ENCODE assay signal across 23 cellular contexts in genomic region chr5:108672639-108673038, GRCh38.
DNase-seq lines count a peak whose midpoint lies in the region; ATAC-seq, FAIRE-seq and TF ChIP-seq lines count a peak whose summit lies in the region.
"Had no signal": no experiment of that assay in that cellular context is flagged by ENCODE, and none has a peak within 500 bp of the region (broad histone marks: within the 10 kb centered on the region; RNA-seq: fewer than 3 reads in every experiment).

No MANE protein-coding gene starts in this region.

- ATAC-seq in HG03280 (IDR thresholded peaks at IDR 0.05; ENCODE audit: unreplicated experiment), result no peak
- ATAC-seq: GM12878, HCT116, HepG2 had no signal

- H3K4me1 Mint-ChIP-seq in neural progenitor cell (peaks cover 12% of the 10 kb centered on the region), chondrocyte (ENCODE audit: low read depth) (peaks cover 5% of the 10 kb centered on the region)
- H3K4me1 Mint-ChIP-seq: CD14-positive monocyte; CD4-positive, alpha-beta memory T cell; IgD-negative memory B cell had no signal

- H3K4me3 Mint-ChIP-seq in neural progenitor cell (no peak overlapping the region), chondrocyte (ENCODE audit: unreplicated experiment) (no peak overlapping the region)
- H3K4me3 Mint-ChIP-seq: CD14-positive monocyte; CD4-positive, alpha-beta memory T cell; HFFc6; IgD-negative memory B cell had no signal

- H3K27me3 ChIP-seq in H1 (replicated peaks in 1 of 4; ENCODE audit: control insufficient read depth in 3 of 4, extremely low read depth in 1 of 4, insufficient read depth in 3 of 4, low read length in 3 of 4), result peaks cover 0 to 5% (median 0%) of the 10 kb centered on the region in 4 experiments; a peak in 3 of 7 replicates
- H3K27me3 ChIP-seq in neural progenitor cell, result peaks cover 17% of the 10 kb centered on the region
- H3K27me3 ChIP-seq in SK-N-SH (ENCODE audit: insufficient read depth), result no peaks in the 10 kb centered on the region
- H3K27me3 ChIP-seq: BE2C had no signal

- no peak overlapping the region for H2BK15ac ChIP-seq in H1 (ENCODE audit: low read length)

- H2BK5ac ChIP-seq in H1 (ENCODE audit: low read depth, low read length), result no peak overlapping the region

- H2AFZ ChIP-seq in H1 (ENCODE audit: low read length) (no peak overlapping the region), neural progenitor cell (replicated peaks) (no peak overlapping the region), SK-N-SH (ENCODE audit: low read depth) (no peak overlapping the region)

- H3K79me1 ChIP-seq in H1 (ENCODE audit: low read depth, low read length), result no peaks in the 10 kb centered on the region

- peaks cover 4% of the 10 kb centered on the region for H3K27me3 Mint-ChIP-seq in neural progenitor cell (ENCODE audit: insufficient read depth, low read depth)
- no peaks in the 10 kb centered on the region for H3K27me3 Mint-ChIP-seq in chondrocyte (ENCODE audit: low read depth)

- no peaks in the 10 kb centered on the region for H3K9me3 Mint-ChIP-seq in neural progenitor cell
- no peaks in the 10 kb centered on the region for H3K9me3 Mint-ChIP-seq in chondrocyte (ENCODE audit: low read depth)
- H3K9me3 Mint-ChIP-seq: CD4-positive, alpha-beta memory T cell; HFFc6; IgD-negative memory B cell had no signal

- H2BK12ac ChIP-seq in H1 (ENCODE audit: low read depth, low read length), result no peak overlapping the region

- TF ChIP-seq CTCF in H1 (IDR thresholded peaks at IDR 0.05; ENCODE audit: control extremely low read depth in 1 of 3, insufficient read depth in 1 of 3, low read depth in 1 of 3, low read length in 3 of 3) (no peak), neural progenitor cell (IDR thresholded peaks at IDR 0.05) (no peak), SK-N-SH (IDR thresholded peaks at IDR 0.05) (no peak), chondrocyte (IDR thresholded peaks at IDR 0.05) (no peak)

- no peak overlapping the region for H4K8ac ChIP-seq in H1 (ENCODE audit: extremely low read depth, insufficient read depth, low read length)

- H3K9ac ChIP-seq in H1 (replicated peaks in 1 of 4; ENCODE audit: extremely low read depth in 1 of 4, low read depth in 3 of 4, low read length in 3 of 4), result no peak overlapping the region; a peak in 1 of 7 replicates
- H3K9ac ChIP-seq in neural progenitor cell, result no peak overlapping the region
- no peak overlapping the region for H3K9ac ChIP-seq in SK-N-SH

- H3F3A ChIP-seq in neural progenitor cell (ENCODE audit: low read depth), result peaks cover 22% of the 10 kb centered on the region
- no peaks in the 10 kb centered on the region for H3F3A ChIP-seq in SK-N-SH (replicated peaks; ENCODE audit: insufficient read depth)

- H3K4me3 ChIP-seq in H1 (ENCODE audit: extremely low read depth in 1 of 4, insufficient read depth in 2 of 4, low read depth in 3 of 4, low read length in 4 of 4) (no peak overlapping the region), neural progenitor cell (no peak overlapping the region), SK-N-SH (ENCODE audit: low read depth in 2 of 2, low read length in 1 of 2) (no peak overlapping the region)
- H3K4me3 ChIP-seq: GM12878 had no signal

- H3K36me3 Mint-ChIP-seq in neural progenitor cell (no peaks in the 10 kb centered on the region), chondrocyte (ENCODE audit: low read depth) (no peaks in the 10 kb centered on the region)
- H3K36me3 Mint-ChIP-seq: CD14-positive monocyte; CD4-positive, alpha-beta memory T cell; IgD-negative memory B cell had no signal

- no peaks in the 10 kb centered on the region for H3K23me2 ChIP-seq in H1 (ENCODE audit: low read depth, low read length)

- no peak for TF ChIP-seq EP300 in H1 (IDR thresholded peaks at IDR 0.05; ENCODE audit: borderline replicate concordance in 1 of 2, low read depth in 2 of 2, low read length in 2 of 2)
- no peak for TF ChIP-seq EP300 in SK-N-SH (IDR thresholded peaks at IDR 0.05; ENCODE audit: borderline replicate concordance in 1 of 2, low read depth in 1 of 2, low read length in 1 of 2)

- H3K23ac ChIP-seq in H1 (ENCODE audit: insufficient read length), result no peak overlapping the region

- no peak overlapping the region for H2BK20ac ChIP-seq in H1 (ENCODE audit: low read length)

- no peak for FAIRE-seq in H1 (lab: Jason Lieb, UNC)
- FAIRE-seq: A204.1, GM12878, H54, HepG2 had no signal

- no peaks in the 10 kb centered on the region for H3K9me2 ChIP-seq in SK-N-SH

- H3K27ac ChIP-seq in H1 (ENCODE audit: low read depth, low read length), result no peak overlapping the region
- no peak overlapping the region for H3K27ac ChIP-seq in neural progenitor cell
- no peak overlapping the region for H3K27ac ChIP-seq in SK-N-SH (ENCODE audit: low read depth in 2 of 2, low read length in 1 of 2)

- no peak overlapping the region for H3K4ac ChIP-seq in H1 (replicated peaks; ENCODE audit: insufficient read length, low read depth, low read length)

- no peak overlapping the region for H3K27ac Mint-ChIP-seq in neural progenitor cell
- no peak overlapping the region for H3K27ac Mint-ChIP-seq in chondrocyte (ENCODE audit: unreplicated experiment)
- H3K27ac Mint-ChIP-seq: CD4-positive, alpha-beta memory T cell; HFFc6; IgD-negative memory B cell had no signal

- H3K9me3 ChIP-seq in H1 (ENCODE audit: insufficient read depth in 2 of 2, low read depth in 1 of 2, low read length in 1 of 2), result no peaks in the 10 kb centered on the region
- H3K9me3 ChIP-seq in neural progenitor cell (ENCODE audit: low read depth), result no peaks in the 10 kb centered on the region
- no peaks in the 10 kb centered on the region for H3K9me3 ChIP-seq in SK-N-SH
- H3K9me3 ChIP-seq: BE2C had no signal

- H2BK120ac ChIP-seq in H1 (replicated peaks; ENCODE audit: low read depth, low read length), result no peak overlapping the region

- CTCF ChIA-PET in H1 (lab: Charles Lee; ENCODE audit: partially characterized antibody), result interaction anchor here (0.7 to 2.8 kb wide), 5 partner anchors 8 to 183 kb away, joined by 3 to 8 read pairs (median 3); no protein-coding TSS in a partner anchor
- CTCF ChIA-PET in SK-N-SH (lab: Yijun Ruan, JAX), result interaction anchor here (0.8 to 1.6 kb wide), 2 partner anchors 25 to 30 kb away, joined by 3 to 6 read pairs; no protein-coding TSS in a partner anchor

- H3K36me3 ChIP-seq in H1 (ENCODE audit: control insufficient read depth in 2 of 4, insufficient read depth in 4 of 4, low read length in 3 of 4) (no peaks in the 10 kb centered on the region), neural progenitor cell (no peaks in the 10 kb centered on the region), SK-N-SH (replicated peaks in 1 of 2; ENCODE audit: control insufficient read depth in 1 of 2, insufficient read depth in 2 of 2, low read length in 1 of 2) (no peaks in the 10 kb centered on the region)
- H3K36me3 ChIP-seq: BE2C had no signal

- H3K18ac ChIP-seq in H1 (ENCODE audit: extremely low read depth, low read length), result no peak overlapping the region

- TF ChIP-seq RAD21 in H1 (IDR thresholded peaks at IDR 0.05 in 1 of 2, conservative IDR thresholded peaks at IDR 0.05 in 1 of 2; ENCODE audit: low read depth in 2 of 2, low read length in 2 of 2) (no peak), SK-N-SH (IDR thresholded peaks at IDR 0.05; ENCODE audit: low read length) (no peak)

- DNase-seq in DMS79 (lab: John Stamatoyannopoulos, UW) (peak; percentile 36), NCI-H2227 (lab: John Stamatoyannopoulos, UW; ENCODE audit: unreplicated experiment) (peak; percentile 37), H1 (ENCODE audit: low read depth in 1 of 2, low spot score in 2 of 2) (no peak), neural progenitor cell (ENCODE audit: low spot score) (peak; percentile 27), SK-N-SH (no peak), cardiac septum (ENCODE audit: low spot score) (no peak), chondrocyte (ENCODE audit: low spot score) (no peak)
- DNase-seq: ACHN; BE2C; CD4-positive, alpha-beta memory T cell; DMS153; DND-41; EL; HFFc6; KBM-7 had no signal

- intact Hi-C loops in cardiac septum (cut with DNase I), result no loop called here

- no peak overlapping the region for H3K56ac ChIP-seq in H1 (replicated peaks; ENCODE audit: insufficient read length, low read depth, low read length)

- peaks cover 0 to 5% (median 0%) of the 10 kb centered on the region in 4 experiments; a peak in 1 of 7 replicates for H3K4me1 ChIP-seq in H1 (replicated peaks in 1 of 4; ENCODE audit: control insufficient read depth in 3 of 4, insufficient read depth in 4 of 4, low read length in 3 of 4)
- H3K4me1 ChIP-seq in neural progenitor cell, result peaks cover 30% of the 10 kb centered on the region
- no peaks in the 10 kb centered on the region; a peak in 2 of 4 replicates for H3K4me1 ChIP-seq in SK-N-SH (ENCODE audit: control insufficient read depth in 1 of 2, insufficient read depth in 2 of 2, low read depth in 1 of 2, low read length in 1 of 2)
- H3K4me1 ChIP-seq: BE2C had no signal

- H4K5ac ChIP-seq in H1 (ENCODE audit: insufficient read length, low read depth, low read length), result no peak overlapping the region

- H4K91ac ChIP-seq in H1 (replicated peaks; ENCODE audit: insufficient read length, low read length), result no peak overlapping the region

- H3K79me2 ChIP-seq in H1 (ENCODE audit: control insufficient read depth in 1 of 2, insufficient read depth in 2 of 2, low read length in 2 of 2) (no peaks in the 10 kb centered on the region), neural progenitor cell (ENCODE audit: low read depth) (no peaks in the 10 kb centered on the region), SK-N-SH (ENCODE audit: insufficient read depth) (no peaks in the 10 kb centered on the region)

- H4K20me1 ChIP-seq in H1 (replicated peaks in 1 of 2; ENCODE audit: control insufficient read depth in 1 of 2, insufficient read depth in 2 of 2, low read length in 2 of 2) (no peaks in the 10 kb centered on the region), neural progenitor cell (ENCODE audit: low read depth) (no peaks in the 10 kb centered on the region), SK-N-SH (ENCODE audit: insufficient read depth) (no peaks in the 10 kb centered on the region)

- no peak for TF ChIP-seq POLR2A in H1 (IDR thresholded peaks at IDR 0.05; ENCODE audit: control extremely low read depth in 1 of 2, low read depth in 2 of 2, low read length in 2 of 2)

- H3K14ac ChIP-seq in H1 (ENCODE audit: insufficient read length), result no peak overlapping the region

- H2AK5ac ChIP-seq in H1 (ENCODE audit: low read depth, low read length), result no peak overlapping the region

- WGBS in H1 (ENCODE audit: extremely low coverage in 1 of 2, insufficient coverage in 1 of 2, insufficient read length in 1 of 2, insufficient replicate concordance in 2 of 2, low coverage in 1 of 2, low lambda C conversion rate in 2 of 2, missing lambda C conversion rate in 1 of 2), 2 experiments, result 57% methylated on average over 2 of the region's 2 CpGs; no CpG with 5 or more reads in 1 of the 2 experiments
- WGBS in SK-N-SH (ENCODE audit: low lambda C conversion rate), result 43% methylated on average over 2 of the region's 2 CpGs

- POLR2A ChIA-PET in H1 (lab: Charles Lee; ENCODE audit: partially characterized antibody), result no interaction called here
- POLR2A ChIA-PET in SK-N-SH (lab: Yijun Ruan, JAX), result no interaction called here

- no peak overlapping the region for H3K4me2 ChIP-seq in H1 (ENCODE audit: insufficient read depth in 1 of 2, low read depth in 2 of 2, low read length in 2 of 2)
- H3K4me2 ChIP-seq in neural progenitor cell, result peak overlapping the region; percentile 45
- no peak overlapping the region for H3K4me2 ChIP-seq in SK-N-SH

Comparison
In these comparisons a context has a peak if more than half of its experiments do, and no peak if none do; other contexts are left out.
1. DNase-seq: peak in DMS79 (single experiment), NCI-H2227 (single experiment) and neural progenitor cell (single experiment); none in H1 (0 of 2), SK-N-SH (single experiment), cardiac septum (single experiment) and chondrocyte (single experiment).